ENCODE assay signal across 10 cellular contexts in genomic region chr5:61301820-61302563, GRCh38. TPM values are rescaled to one million over a fixed set of nuclear protein-coding genes. Genes with fewer than 3 reads are reported as not detected.
DNase-seq lines count a peak whose midpoint lies in the region; ATAC-seq, FAIRE-seq and TF ChIP-seq lines count a peak whose summit lies in the region.
"Had no signal": no experiment of that assay in that cellular context is flagged by ENCODE, and none has a peak within 500 bp of the region (broad histone marks: within the 10 kb centered on the region; RNA-seq: fewer than 3 reads in every experiment).

No MANE protein-coding gene starts in this region.

- TF ChIP-seq EP300 in A549 (IDR thresholded peaks at IDR 0.05), result peak; percentile 48 to 71; a peak in 2 of 5 replicates

- H3K4ac ChIP-seq in mesendoderm (ENCODE audit: low read depth, low read length), result no peak overlapping the region

- H3K27ac ChIP-seq in A549 (peak overlapping the region; percentile 77 to 88), endothelial cell of umbilical vein (ENCODE audit: insufficient read depth, low read depth, low read length) (no peak overlapping the region), mesendoderm (ENCODE audit: low read depth, low read length) (no peak overlapping the region)
- H3K27ac ChIP-seq in naive thymus-derived CD4-positive, alpha-beta T cell (ENCODE audit: low read depth, low read length), result no peak overlapping the region
- H3K27ac ChIP-seq: WERI-Rb-1 had no signal

- H2AK5ac ChIP-seq in mesendoderm (ENCODE audit: low read length), result no peak overlapping the region

- dilution Hi-C loops in endothelial cell of umbilical vein (cut with MboI; ENCODE audit: extremely low pct_ligation_motif_present, low sequenced_read_pairs), result no loop called here

- no peaks in the 10 kb centered on the region for H3K9me3 ChIP-seq in A549
- no peaks in the 10 kb centered on the region for H3K9me3 ChIP-seq in endothelial cell of umbilical vein (replicated peaks; ENCODE audit: control insufficient read depth, insufficient read depth, low read length)
- no peaks in the 10 kb centered on the region for H3K9me3 ChIP-seq in naive thymus-derived CD4-positive, alpha-beta T cell (ENCODE audit: control insufficient read depth in 2 of 3, low read length in 3 of 3)

- H3K79me2 ChIP-seq in endothelial cell of umbilical vein (ENCODE audit: control insufficient read depth, insufficient read depth, low read length) (no peaks in the 10 kb centered on the region), mesendoderm (ENCODE audit: control insufficient read depth, insufficient read depth, low read length) (no peaks in the 10 kb centered on the region)

- DNase-seq in A549 (ENCODE audit: low read depth in 1 of 2, low spot score in 1 of 2), result peak; percentile 90 to 96
- peak; percentile 97 for DNase-seq in NCI-H460 (ENCODE audit: extremely low read depth, low read depth)
- peak; percentile 29 for DNase-seq in endothelial cell of umbilical vein (ENCODE audit: low read depth, low spot score)
- peak; percentile 90 for DNase-seq in mesendoderm
- no peak for DNase-seq in stimulated activated CD8-positive, alpha-beta memory T cell treated with anti-CD3 and anti-CD28 coated beads, Interleukin-4, amount 100 ng/mL, for 48 hours
- no peak for DNase-seq in naive thymus-derived CD4-positive, alpha-beta T cell
- no peak for DNase-seq in activated effector memory CD4-positive, alpha-beta T cell treated with anti-CD3 and anti-CD28 coated beads, Interleukin-2, amount 50 U/mL, for 16 hours
- DNase-seq: WERI-Rb-1 had no signal

- TF ChIP-seq CTCF in A549 (IDR thresholded peaks at IDR 0.05) (no peak), endothelial cell of umbilical vein (IDR thresholded peaks at IDR 0.05; ENCODE audit: extremely low read depth in 1 of 2, insufficient read depth in 1 of 2, low read depth in 1 of 2, low read length in 2 of 2) (no peak)

- H3K9me1 ChIP-seq in endothelial cell of umbilical vein (replicated peaks; ENCODE audit: control insufficient read depth, extremely low read depth, insufficient read depth, low read length), result no peaks in the 10 kb centered on the region

- intact Hi-C loops in endothelial cell of umbilical vein (cut with micrococcal nuclease), result no loop called here
- intact Hi-C loops in naive thymus-derived CD4-positive, alpha-beta T cell (cut with micrococcal nuclease), result no loop called here

- H3K4me2 ChIP-seq in A549 (peak overlapping the region; percentile 94), endothelial cell of umbilical vein (ENCODE audit: insufficient read depth, low read length) (no peak overlapping the region), mesendoderm (ENCODE audit: low read length) (no peak overlapping the region)

- H3K9ac ChIP-seq in endothelial cell of umbilical vein (replicated peaks; ENCODE audit: extremely low read depth, insufficient read depth, low read length) (no peak overlapping the region), mesendoderm (ENCODE audit: low read length) (no peak overlapping the region)

- no peaks in the 10 kb centered on the region for H4K20me1 ChIP-seq in endothelial cell of umbilical vein (replicated peaks; ENCODE audit: control insufficient read depth, extremely low read depth, insufficient read depth, low read length)

- no peak overlapping the region for H2BK5ac ChIP-seq in mesendoderm (ENCODE audit: low read length)

- POLR2A ChIA-PET in A549 (lab: Yijun Ruan, JAX), result interaction anchor here (0.8 to 6.6 kb wide), 7 partner anchors 10 to 107 kb away, joined by 3 to 124 read pairs (median 5); partner anchors contain the start of gene ZSWIM6
- POLR2A ChIA-PET in endothelial cell of umbilical vein (lab: Charles Lee), result interaction anchor here (0.6 to 0.7 kb wide), 2 partner anchors 11 to 695 kb away, joined by 3 read pairs; no protein-coding TSS in a partner anchor
- POLR2A ChIA-PET in naive thymus-derived CD4-positive, alpha-beta T cell (lab: Charles Lee), result no interaction called here

- no peak overlapping the region for H3K27ac Mint-ChIP-seq in naive thymus-derived CD4-positive, alpha-beta T cell
- H3K27ac Mint-ChIP-seq: memory B cell had no signal

- H2AFZ ChIP-seq in endothelial cell of umbilical vein (ENCODE audit: low read depth, low read length), result no peak overlapping the region

- H3K27me3 Mint-ChIP-seq in naive thymus-derived CD4-positive, alpha-beta T cell, result peaks cover 0 to 20% (median 5%) of the 10 kb centered on the region in 5 donors

- H3K4me3 Mint-ChIP-seq in naive thymus-derived CD4-positive, alpha-beta T cell, result no peak overlapping the region
- H3K4me3 Mint-ChIP-seq: memory B cell had no signal

- H3K27me3 ChIP-seq in endothelial cell of umbilical vein (ENCODE audit: control insufficient read depth in 2 of 2, insufficient read depth in 2 of 2, low read length in 2 of 2) (no peaks in the 10 kb centered on the region), mesendoderm (ENCODE audit: insufficient read depth, low read length, poor library complexity) (no peaks in the 10 kb centered on the region)
- H3K27me3 ChIP-seq in naive thymus-derived CD4-positive, alpha-beta T cell (ENCODE audit: control insufficient read depth in 2 of 2, insufficient read depth in 2 of 2, low read length in 2 of 2), result no peaks in the 10 kb centered on the region

- no peak overlapping the region for H3K18ac ChIP-seq in mesendoderm (ENCODE audit: low read length)

- ATAC-seq in A549 (peak; percentile 84 to 87), GM21423 (IDR thresholded peaks at IDR 0.05; ENCODE audit: unreplicated experiment) (no peak)
- no peak for ATAC-seq in naive thymus-derived CD4-positive, alpha-beta T cell

- peaks cover 72% of the 10 kb centered on the region for H3K4me1 ChIP-seq in A549
- peaks cover 23% of the 10 kb centered on the region for H3K4me1 ChIP-seq in endothelial cell of umbilical vein (ENCODE audit: control insufficient read depth, extremely low read depth, insufficient read depth, low read length)
- H3K4me1 ChIP-seq in mesendoderm (ENCODE audit: control insufficient read depth, low read depth, low read length), result peaks cover 4% of the 10 kb centered on the region
- H3K4me1 ChIP-seq in naive thymus-derived CD4-positive, alpha-beta T cell (ENCODE audit: control insufficient read depth in 2 of 2, insufficient read depth in 2 of 2, low read length in 2 of 2), result no peaks in the 10 kb centered on the region

- CTCF ChIA-PET in A549 (lab: Yijun Ruan, JAX) (interaction anchor here (1.3 to 7.1 kb wide), 9 partner anchors 9 to 134 kb away, joined by 3 to 73 read pairs (median 4); partner anchors contain the start of gene ZSWIM6), endothelial cell of umbilical vein (lab: Charles Lee) (interaction anchor here (1.1 to 2.9 kb wide), 5 partner anchors 10 to 28 kb away, joined by 3 to 15 read pairs (median 3); no protein-coding TSS in a partner anchor)
- CTCF ChIA-PET in naive thymus-derived CD4-positive, alpha-beta T cell (lab: Charles Lee), result interaction anchor here (0.7 kb wide), 1 partner anchor 1878 kb away, joined by 3 read pairs; no protein-coding TSS in a partner anchor

- no peaks in the 10 kb centered on the region for H3K79me1 ChIP-seq in mesendoderm (ENCODE audit: low read length)

- H3K36me3 ChIP-seq in endothelial cell of umbilical vein (ENCODE audit: control insufficient read depth in 2 of 2, extremely low read depth in 1 of 2, insufficient read depth in 2 of 2, low read length in 2 of 2) (no peaks in the 10 kb centered on the region), mesendoderm (ENCODE audit: control insufficient read depth, insufficient read depth, low read length) (no peaks in the 10 kb centered on the region)
- H3K36me3 ChIP-seq in naive thymus-derived CD4-positive, alpha-beta T cell (ENCODE audit: control insufficient read depth in 2 of 3, insufficient read depth in 3 of 3, low read length in 3 of 3), result no peaks in the 10 kb centered on the region
- H3K36me3 ChIP-seq: WERI-Rb-1 had no signal

- no peak overlapping the region for H2BK120ac ChIP-seq in mesendoderm (ENCODE audit: low read depth, low read length)

- peak; percentile 85 for FAIRE-seq in A549 (lab: Jason Lieb, UNC)
- peak; percentile 70 for FAIRE-seq in endothelial cell of umbilical vein (lab: Jason Lieb, UNC)

- WGBS in A549 (ENCODE audit: missing lambda C conversion rate), result 14% methylated on average over 11 of the region's 11 CpGs
- WGBS in mesendoderm (ENCODE audit: extremely low coverage, insufficient coverage, low lambda C conversion rate), result no CpG with 5 or more reads among the region's 11 CpGs

- H2BK15ac ChIP-seq in mesendoderm (replicated peaks; ENCODE audit: low read depth), result no peak overlapping the region

- no peak overlapping the region for H4K5ac ChIP-seq in mesendoderm (ENCODE audit: low read length)

- TF ChIP-seq RAD21 in A549 (conservative IDR thresholded peaks at IDR 0.05 in 1 of 2, IDR thresholded peaks at IDR 0.05 in 1 of 2), result no peak; a peak in 3 of 5 replicates

- no peak overlapping the region for H4K8ac ChIP-seq in mesendoderm (ENCODE audit: low read depth, low read length)

- H3K4me3 ChIP-seq in A549 (peak overlapping the region; percentile 42), endothelial cell of umbilical vein (replicated peaks in 1 of 3; ENCODE audit: insufficient read depth in 1 of 3, low read depth in 1 of 3, low read length in 3 of 3) (no peak overlapping the region), mesendoderm (ENCODE audit: low read length) (no peak overlapping the region)
- H3K4me3 ChIP-seq in naive thymus-derived CD4-positive, alpha-beta T cell (ENCODE audit: low read length), result no peak overlapping the region

- TF ChIP-seq POLR2A in A549 (IDR thresholded peaks at IDR 0.05; ENCODE audit: low read length), result no peak
- TF ChIP-seq POLR2A in endothelial cell of umbilical vein (IDR thresholded peaks at IDR 0.05; ENCODE audit: low read depth, low read length), result no peak

- no peak overlapping the region for H3K56ac ChIP-seq in mesendoderm (ENCODE audit: low read length)

- H3K9me3 Mint-ChIP-seq in naive thymus-derived CD4-positive, alpha-beta T cell, result peaks cover 0 to 1% (median 0%) of the 10 kb centered on the region in 11 donors
- H3K9me3 Mint-ChIP-seq: memory B cell had no signal

- H3K23ac ChIP-seq in mesendoderm (ENCODE audit: low read length), result no peak overlapping the region

- H3K4me1 Mint-ChIP-seq in naive thymus-derived CD4-positive, alpha-beta T cell, result peaks cover 0 to 21% (median 0%) of the 10 kb centered on the region in 7 donors

- no peaks in the 10 kb centered on the region for H3K36me3 Mint-ChIP-seq in naive thymus-derived CD4-positive, alpha-beta T cell
- H3K36me3 Mint-ChIP-seq: memory B cell had no signal

- no TSS peak for BruUV-seq in endothelial cell of umbilical vein (replicated peaks; lab: Mats Ljungman, UMichigan)

RNA-seq across cellular contexts. Expression of gene ZSWIM6, which starts 30.1 kb away (rescaled TPM):
- polyA plus RNA-seq in A549 (2011; rRNA removed), result 18.0 and 20.9 TPM in 2 replicates
- 8.2 and 11.4 TPM in 2 replicates for polyA plus RNA-seq in A549 (2012; cell fraction: cytosol; rRNA removed)
- polyA plus RNA-seq in A549 (2012; cell fraction: nucleus; rRNA removed), result 21.7 and 23.7 TPM in 2 replicates
- 8.4 to 9.6 TPM (median 8.9 TPM) in 3 replicates for polyA plus RNA-seq in A549 (2017; fragmentation: RNase III; extraction: RNeasy Plus Mini Kit Qiagen cat#74134 plus additional on column Dnase treatment)
- polyA minus RNA-seq in A549 (2011; rRNA and poly(A)+ RNA removed), result 43.5 and 50.0 TPM in 2 replicates
- total RNA-seq in NCI-H460 (2014; rRNA removed; shearing (Covaris generic)), result 10.6 and 13.0 TPM in 2 replicates
- polyA plus RNA-seq in NCI-H460 (2014; cell fraction: nucleus; rRNA removed), result 6.1 and 7.2 TPM in 2 replicates
- 25.3 and 25.7 TPM in 2 replicates for total RNA-seq in endothelial cell of umbilical vein
- 12.8 and 14.9 TPM in 2 replicates for polyA plus RNA-seq in endothelial cell of umbilical vein
- 10.2 and 10.4 TPM in 2 replicates for polyA plus RNA-seq in endothelial cell of umbilical vein (2011; cell fraction: cytosol; rRNA removed)
- 60.3 and 64.0 TPM in 2 replicates for polyA plus RNA-seq in endothelial cell of umbilical vein (2011; cell fraction: nucleus; rRNA removed)
- 12.8 and 15.4 TPM in 2 replicates for polyA plus RNA-seq in endothelial cell of umbilical vein (2012)
- 50.4 and 51.5 TPM in 2 replicates for polyA minus RNA-seq in endothelial cell of umbilical vein
- 13.3 TPM for polyA minus RNA-seq in endothelial cell of umbilical vein (2011; cell fraction: cytosol; rRNA and poly(A)+ RNA removed)
- polyA minus RNA-seq in endothelial cell of umbilical vein (2011; cell fraction: nucleus; rRNA and poly(A)+ RNA removed), result 52.0 and 72.2 TPM in 2 replicates
- 8.2 TPM for polyA plus RNA-seq in mesendoderm (2013, experiment 1 of 2)
- polyA plus RNA-seq in mesendoderm (2013, experiment 2 of 2), result 8.1 TPM
- 10 to 100 TPM in 3 of 5 experiments, 1 to 10 TPM in 2; 4.2 to 18.5 (median 11.5) TPM for total RNA-seq in naive thymus-derived CD4-positive, alpha-beta T cell
- under 1 TPM; 0.29 to 0.48 TPM for polyA plus RNA-seq in naive thymus-derived CD4-positive, alpha-beta T cell

Comparison
In these comparisons a context has a peak if more than half of its experiments do, and no peak if none do; other contexts are left out.
1. ATAC-seq: peak in A549 (2 of 2); none in naive thymus-derived CD4-positive, alpha-beta T cell (single experiment) and GM21423 (single experiment).
2. DNase-seq: peak in A549 (2 of 2), NCI-H460 (single experiment), endothelial cell of umbilical vein (single experiment) and mesendoderm (single experiment); none in stimulated activated CD8-positive, alpha-beta memory T cell treated with anti-CD3 and anti-CD28 coated beads, Interleukin-4, amount 100 ng/mL, for 48 hours (single experiment), naive thymus-derived CD4-positive, alpha-beta T cell (0 of 9) and activated effector memory CD4-positive, alpha-beta T cell treated with anti-CD3 and anti-CD28 coated beads, Interleukin-2, amount 50 U/mL, for 16 hours (single experiment).
3. H3K27ac ChIP-seq: peak in A549 (2 of 2); none in endothelial cell of umbilical vein (single experiment), mesendoderm (single experiment) and naive thymus-derived CD4-positive, alpha-beta T cell (single experiment).